9 cellular contexts compared by ENCODE assay signal in the genomic region with DNA sequence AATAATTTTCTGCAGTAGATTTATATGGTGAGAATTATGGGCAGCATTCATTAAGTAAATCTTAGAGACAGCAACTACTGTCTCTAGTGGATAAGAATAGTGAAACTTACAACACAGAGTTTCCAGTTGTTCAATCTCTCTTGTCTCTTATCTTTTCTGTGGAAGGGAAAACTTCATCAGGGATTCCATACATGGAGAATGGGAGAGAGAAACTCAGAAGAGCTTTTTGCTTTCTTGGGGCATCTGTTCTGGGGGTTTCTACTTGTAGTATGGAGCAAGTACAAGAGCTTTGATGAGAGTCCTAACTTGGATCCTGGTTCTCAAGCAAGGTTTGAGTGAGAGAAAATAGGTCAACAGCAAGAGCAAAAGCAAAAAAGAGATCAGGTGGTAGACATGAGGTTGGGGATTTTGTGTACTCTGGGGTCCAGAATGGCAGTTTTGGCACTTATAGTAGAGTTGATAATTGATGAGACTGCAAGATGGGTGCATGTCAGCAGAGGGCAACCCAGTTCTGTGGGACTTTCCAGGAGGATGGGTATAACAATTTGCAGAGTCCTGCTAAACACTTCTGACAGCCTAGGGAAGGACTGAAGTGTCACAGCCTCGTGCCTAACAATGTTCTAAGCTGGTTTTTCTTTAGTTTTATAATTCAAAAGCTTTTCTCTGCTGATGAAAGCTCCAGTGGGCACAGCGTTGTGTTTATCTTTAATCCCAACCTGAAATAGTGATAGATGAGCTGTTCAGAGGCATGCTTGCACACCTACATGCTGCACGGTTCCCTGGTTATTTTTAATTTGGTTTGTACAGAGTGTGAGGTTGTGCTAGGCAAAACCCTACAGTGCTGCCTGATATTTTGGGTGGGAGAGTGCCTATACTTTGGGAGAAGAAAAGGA. TPM values are rescaled to one million over a fixed set of nuclear protein-coding genes. Genes with fewer than 3 reads are reported as not detected.
DNase-seq lines count a peak whose midpoint lies in the region; ATAC-seq and TF ChIP-seq lines count a peak whose summit lies in the region.
"Had no signal": no experiment of that assay in that cellular context is flagged by ENCODE, and none has a peak within 500 bp of the region (broad histone marks: within the 10 kb centered on the region; RNA-seq: fewer than 3 reads in every experiment).

No MANE protein-coding gene starts in this region.

- no peak overlapping the region for H3K27ac ChIP-seq in OCI-LY1 (ENCODE audit: low read depth, low read length, poor library complexity, severe bottlenecking)
- no peak overlapping the region for H3K27ac ChIP-seq in suprapubic skin

- TF ChIP-seq POLR2A in suprapubic skin (IDR thresholded peaks at IDR 0.05) = no peak

- H3K79me2 ChIP-seq in OCI-LY1 (ENCODE audit: insufficient read depth, low read length) = no peaks in the 10 kb centered on the region

- TF ChIP-seq CTCF in OCI-LY1 (IDR thresholded peaks at IDR 0.05; ENCODE audit: low read length) = peak; percentile 68
- peak; percentile 33 for TF ChIP-seq CTCF in epithelial cell of proximal tubule (conservative IDR thresholded peaks at IDR 0.05; ENCODE audit: low read depth, low read length)
- TF ChIP-seq CTCF in suprapubic skin (IDR thresholded peaks at IDR 0.05) = no peak

- H2AFZ ChIP-seq in OCI-LY1 (ENCODE audit: low read length) = no peak overlapping the region

- TF ChIP-seq EP300 in suprapubic skin (IDR thresholded peaks at IDR 0.05) = no peak

- no peaks in the 10 kb centered on the region for H4K20me1 ChIP-seq in OCI-LY1 (ENCODE audit: insufficient read depth, low read length)

- no peaks in the 10 kb centered on the region for H3K4me1 ChIP-seq in OCI-LY1 (ENCODE audit: insufficient read depth, low read length, severe bottlenecking)
- H3K4me1 ChIP-seq in suprapubic skin = peaks cover 12% of the 10 kb centered on the region

- H3K4me3 ChIP-seq in OCI-LY1 (ENCODE audit: low read depth, low read length, poor library complexity, severe bottlenecking) = no peak overlapping the region
- no peak overlapping the region for H3K4me3 ChIP-seq in epithelial cell of proximal tubule (ENCODE audit: low read depth, low read length)
- H3K4me3 ChIP-seq in suprapubic skin = no peak overlapping the region

- H3K9me3 ChIP-seq in OCI-LY1 (ENCODE audit: low read length) (no peaks in the 10 kb centered on the region), suprapubic skin (no peaks in the 10 kb centered on the region)

- H3F3A ChIP-seq in OCI-LY1 (ENCODE audit: insufficient read depth, low read length) = no peaks in the 10 kb centered on the region

- no peaks in the 10 kb centered on the region for H3K9me2 ChIP-seq in OCI-LY1 (ENCODE audit: low read depth, low read length)

- 76% methylated on average over 3 of the region's 3 CpGs for WGBS in suprapubic skin

- H3K9ac ChIP-seq in OCI-LY1 (ENCODE audit: low read length) = no peak overlapping the region

- peak; percentile 8 to 11 for DNase-seq in AML-193 (lab: John Stamatoyannopoulos, UW)
- no peak for DNase-seq in epithelial cell of proximal tubule (ENCODE audit: low read depth)
- DNase-seq in suprapubic skin (ENCODE audit: low spot score in 2 of 2) = no peak
- DNase-seq in NOMO-1 (lab: John Stamatoyannopoulos, UW; ENCODE audit: unreplicated experiment in 2 of 2) = no peak
- no peak for DNase-seq in NCI-H1436 (lab: John Stamatoyannopoulos, UW)
- DNase-seq: retina had no signal

- peak; percentile 67 for ATAC-seq in GM18861 (IDR thresholded peaks at IDR 0.05; ENCODE audit: unreplicated experiment)
- ATAC-seq in GM21737 (IDR thresholded peaks at IDR 0.05; ENCODE audit: unreplicated experiment) = no peak

- no peak overlapping the region for H3K4me2 ChIP-seq in OCI-LY1 (ENCODE audit: low read length)

- H3K27me3 ChIP-seq in OCI-LY1 (ENCODE audit: insufficient read depth, low read length) (no peaks in the 10 kb centered on the region), suprapubic skin (no peaks in the 10 kb centered on the region)

- H3K36me3 ChIP-seq in OCI-LY1 (ENCODE audit: insufficient read depth, low read length) (no peaks in the 10 kb centered on the region), suprapubic skin (peaks cover 59% of the 10 kb centered on the region)

RNA-seq across cellular contexts. Expression of a gene that starts 32.0 kb away (rescaled TPM):
- total RNA-seq in epithelial cell of proximal tubule = 6.3 and 6.9 TPM in 2 replicates
- 1 to 10 TPM in 2 of 4 donors, under 1 TPM in 2; 0.23 to 1.6 (median 0.69) TPM for total RNA-seq in suprapubic skin

Comparison
In these comparisons a context has a peak if more than half of its experiments do, and no peak if none do; other contexts are left out.
1. DNase-seq: peak in AML-193 (2 of 2); none in epithelial cell of proximal tubule (single experiment), suprapubic skin (0 of 2), NOMO-1 (0 of 2) and NCI-H1436 (single experiment).
2. CTCF ChIP-seq: peak in OCI-LY1 (single experiment) and epithelial cell of proximal tubule (single experiment); none in suprapubic skin (0 of 2).